In genomic region chr10:117074621-117075020, GRCh38 we compare ENCODE assay signal across 11 cellular contexts.
DNase-seq lines count a peak whose midpoint lies in the region; ATAC-seq, FAIRE-seq and TF ChIP-seq lines count a peak whose summit lies in the region.
"Had no signal": no experiment of that assay in that cellular context is flagged by ENCODE, and none has a peak within 500 bp of the region (broad histone marks: within the 10 kb centered on the region; RNA-seq: fewer than 3 reads in every experiment).

No MANE protein-coding gene starts in this region.

- intact Hi-C loops in left colon (cut with DNase I, micrococcal nuclease): no loop called here

- ATAC-seq in SK-N-SH treated with all-trans-retinoic acid at 6 μM for 48 hours (0 out of 3 replicates have a peak, but pooled peaks have one; percentile 39), left colon (peak; percentile 100), HG03460 (IDR thresholded peaks at IDR 0.05; ENCODE audit: unreplicated experiment) (no peak), GM19467 (IDR thresholded peaks at IDR 0.05; ENCODE audit: unreplicated experiment) (no peak)
- ATAC-seq: activated T-cell treated with anti-CD3 and anti-CD28 coated beads, Interleukin-2, amount 50 U/mL, for 72 hours; naive thymus-derived CD8-positive, alpha-beta T cell had no signal

- FAIRE-seq in GM12892 (lab: Jason Lieb, UNC): no peak
- FAIRE-seq: H54 had no signal

- peak; percentile 43 for DNase-seq in ELF-1 (ENCODE audit: low read depth, low spot score)
- DNase-seq in MV-4-11 (lab: John Stamatoyannopoulos, UW): peak; percentile 27
- peak; percentile 20 to 30 for DNase-seq in left colon
- DNase-seq in stimulated activated CD4-positive, alpha-beta T cell treated with anti-CD3 and anti-CD28 coated beads, Interleukin-1b, Interleukin-23, amount 100 ng/mL, for 48 hours: no peak
- no peak for DNase-seq in GM12892 (ENCODE audit: insufficient read length)
- DNase-seq: activated T-cell treated with anti-CD3 and anti-CD28 coated beads, Interleukin-2, amount 50 U/mL, for 72 hours; naive thymus-derived CD8-positive, alpha-beta T cell had no signal

- no peak for TF ChIP-seq POLR2A in GM12892 (IDR thresholded peaks at IDR 0.05; ENCODE audit: low read depth, low read length)

TF ChIP-seq in SK-N-SH treated with all-trans-retinoic acid at 6 μM for 48 hours, 23 proteins besides CTCF, POLR2A, EP300 and RAD21:
- TF ChIP-seq ZC3H10 (CRISPR knock-in tag; IDR thresholded peaks at IDR 0.05) (no peak), TCF4 (CRISPR knock-in tag; IDR thresholded peaks at IDR 0.05; ENCODE audit: borderline replicate concordance) (no peak), TOX (CRISPR knock-in tag; IDR thresholded peaks at IDR 0.05; ENCODE audit: borderline replicate concordance) (no peak), RARB (CRISPR knock-in tag; IDR thresholded peaks at IDR 0.05) (no peak)
TF ChIP-seq in SK-N-SH treated with all-trans-retinoic acid at 6 μM for 48 hours: peak in this region for 0.

Comparison
In these comparisons a context has a peak if more than half of its experiments do, and no peak if none do; other contexts are left out.
1. DNase-seq: peak in ELF-1 (single experiment), MV-4-11 (single experiment) and left colon (2 of 2); none in stimulated activated CD4-positive, alpha-beta T cell treated with anti-CD3 and anti-CD28 coated beads, Interleukin-1b, Interleukin-23, amount 100 ng/mL, for 48 hours (single experiment) and GM12892 (single experiment).
2. ATAC-seq: peak in SK-N-SH treated with all-trans-retinoic acid at 6 μM for 48 hours (single experiment) and left colon (single experiment); none in HG03460 (single experiment) and GM19467 (single experiment).